In genomic region chr1:116176306-116176789, GRCh38 we compare ENCODE assay signal across 7 cellular contexts.
"Had no signal": no experiment of that assay in that cellular context is flagged by ENCODE, and none has a peak within 500 bp of the region (broad histone marks: within the 10 kb centered on the region; RNA-seq: fewer than 3 reads in every experiment).

No MANE protein-coding gene starts in this region.

- H3K4me1 Mint-ChIP-seq: IgD-negative memory B cell had no signal

- H3K4me2 ChIP-seq: KMS-11 had no signal

- H3K4me3 ChIP-seq: K562 had no signal

- H3K27ac ChIP-seq: HL-60, KMS-11 had no signal

- H3K27ac Mint-ChIP-seq: IgD-negative memory B cell had no signal

- DNase-seq: IMR-90, KG1 had no signal

- H3K4me3 Mint-ChIP-seq: IgD-negative memory B cell had no signal

- H3K9me3 Mint-ChIP-seq: IgD-negative memory B cell had no signal

- FAIRE-seq: HTR-8/SVneo, K562 had no signal

- ATAC-seq: K562 had no signal

- H3K9ac ChIP-seq: KMS-11 had no signal
